9 cellular contexts compared by ENCODE assay signal in genomic region chr2:118089015-118089800, GRCh38. TPM values are rescaled to one million over a fixed set of nuclear protein-coding genes. Genes with fewer than 3 reads are reported as not detected.
DNase-seq lines count a peak whose midpoint lies in the region; ATAC-seq, FAIRE-seq and TF ChIP-seq lines count a peak whose summit lies in the region.
"Had no signal": no experiment of that assay in that cellular context is flagged by ENCODE, and none has a peak within 500 bp of the region (broad histone marks: within the 10 kb centered on the region; RNA-seq: fewer than 3 reads in every experiment).

No MANE protein-coding gene starts in this region.

- H3K4me1 ChIP-seq in stomach smooth muscle (ENCODE audit: control insufficient read depth, insufficient read depth, low read length) = no peaks in the 10 kb centered on the region

- H3K9ac ChIP-seq in stomach smooth muscle (ENCODE audit: low read length in 2 of 2) = peak overlapping the region; percentile 56 to 72

- peak overlapping the region in 6 of 7 donors; percentile 84 to 94 (median 91) for H3K27ac Mint-ChIP-seq in CD14-positive monocyte
- peak overlapping the region; percentile 89 for H3K27ac Mint-ChIP-seq in T-helper 1 cell treated with Interleukin-12 subunit alpha and Interleukin-12 subunit beta and Interleukin-4 antibody, amounts not matched to agents 30 μg/mL and 1 μg/mL, for 36 hours

- ATAC-seq in HG03457 (IDR thresholded peaks at IDR 0.05; ENCODE audit: unreplicated experiment) = peak; percentile 36

- H3K36me3 Mint-ChIP-seq in CD14-positive monocyte = no peaks in the 10 kb centered on the region
- peaks cover 4% of the 10 kb centered on the region for H3K36me3 Mint-ChIP-seq in T-helper 1 cell treated with Interleukin-12 subunit alpha and Interleukin-12 subunit beta and Interleukin-4 antibody, amounts not matched to agents 30 μg/mL and 1 μg/mL, for 36 hours (ENCODE audit: low read depth)

- no peaks in the 10 kb centered on the region for H3K9me3 ChIP-seq in stomach smooth muscle (ENCODE audit: control insufficient read depth in 2 of 2, low read length in 2 of 2)

- DNase-seq in CD14-positive monocyte (ENCODE audit: low spot score) (no peak), GM19239 (ENCODE audit: insufficient read length, low spot score) (no peak), dermis microvascular lymphatic vessel endothelial cell (ENCODE audit: low read depth in 2 of 2) (peak; percentile 58 to 84), lung microvascular endothelial cell (ENCODE audit: low read depth in 2 of 2) (peak; percentile 67 to 73), epidermal melanocyte (ENCODE audit: insufficient read length, low spot score) (no peak)

- no peaks in the 10 kb centered on the region for H3K9me3 Mint-ChIP-seq in CD14-positive monocyte
- H3K9me3 Mint-ChIP-seq in T-helper 1 cell treated with Interleukin-12 subunit alpha and Interleukin-12 subunit beta and Interleukin-4 antibody, amounts not matched to agents 30 μg/mL and 1 μg/mL, for 36 hours = no peaks in the 10 kb centered on the region

- intact Hi-C loops in CD14-positive monocyte (cut with micrococcal nuclease) = loop anchor here (10.0 kb wide), 2 partner anchors 54 to 64 kb away; no protein-coding TSS in a partner anchor

- peak; percentile 73 for FAIRE-seq in GM19239 (lab: Jason Lieb, UNC)
- FAIRE-seq: TTC549 had no signal

- no peak overlapping the region for H3K27ac ChIP-seq in stomach smooth muscle (ENCODE audit: low read length)

- H3K4me3 Mint-ChIP-seq in CD14-positive monocyte = peak overlapping the region; percentile 88 to 98
- H3K4me3 Mint-ChIP-seq in T-helper 1 cell treated with Interleukin-12 subunit alpha and Interleukin-12 subunit beta and Interleukin-4 antibody, amounts not matched to agents 30 μg/mL and 1 μg/mL, for 36 hours = peak overlapping the region; percentile 92

- peaks cover 19% of the 10 kb centered on the region for H3K4me1 Mint-ChIP-seq in CD14-positive monocyte
- H3K4me1 Mint-ChIP-seq in T-helper 1 cell treated with Interleukin-12 subunit alpha and Interleukin-12 subunit beta and Interleukin-4 antibody, amounts not matched to agents 30 μg/mL and 1 μg/mL, for 36 hours (ENCODE audit: low read depth) = peaks cover 22% of the 10 kb centered on the region

- no peaks in the 10 kb centered on the region for H3K27me3 ChIP-seq in stomach smooth muscle (ENCODE audit: control insufficient read depth in 1 of 2, insufficient read depth in 2 of 2, low read length in 2 of 2)

- H3K4me3 ChIP-seq in stomach smooth muscle (ENCODE audit: low read length in 2 of 2) = peak overlapping the region; percentile 83 to 90

- peaks cover 0 to 6% (median 2%) of the 10 kb centered on the region in 3 donors for H3K27me3 Mint-ChIP-seq in CD14-positive monocyte (ENCODE audit: low read depth in 3 of 3)
- H3K27me3 Mint-ChIP-seq in T-helper 1 cell treated with Interleukin-12 subunit alpha and Interleukin-12 subunit beta and Interleukin-4 antibody, amounts not matched to agents 30 μg/mL and 1 μg/mL, for 36 hours (ENCODE audit: low read depth) = peaks cover 7% of the 10 kb centered on the region

- TF ChIP-seq CTCF in CD14-positive monocyte (IDR thresholded peaks at IDR 0.05) = peak; percentile 23

- H3K36me3 ChIP-seq in stomach smooth muscle (ENCODE audit: control insufficient read depth in 2 of 2, insufficient read depth in 2 of 2, low read length in 2 of 2) = no peaks in the 10 kb centered on the region

RNA-seq across cellular contexts. Expression of gene INSIG2, which starts 0.9 kb away (rescaled TPM):
- polyA plus RNA-seq in CD14-positive monocyte = 10 to 100 TPM; 13.6 to 14.8 TPM
- 11.9 and 20.5 TPM in 2 replicates for total RNA-seq in dermis microvascular lymphatic vessel endothelial cell
- 11.8 and 19.6 TPM in 2 replicates for total RNA-seq in lung microvascular endothelial cell

Comparison
In these comparisons a context has a peak if more than half of its experiments do, and no peak if none do; other contexts are left out.
1. DNase-seq: peak in dermis microvascular lymphatic vessel endothelial cell (2 of 2) and lung microvascular endothelial cell (2 of 2); none in CD14-positive monocyte (single experiment), GM19239 (single experiment) and epidermal melanocyte (single experiment).